9 cellular contexts compared by ENCODE assay signal in the genomic region with DNA sequence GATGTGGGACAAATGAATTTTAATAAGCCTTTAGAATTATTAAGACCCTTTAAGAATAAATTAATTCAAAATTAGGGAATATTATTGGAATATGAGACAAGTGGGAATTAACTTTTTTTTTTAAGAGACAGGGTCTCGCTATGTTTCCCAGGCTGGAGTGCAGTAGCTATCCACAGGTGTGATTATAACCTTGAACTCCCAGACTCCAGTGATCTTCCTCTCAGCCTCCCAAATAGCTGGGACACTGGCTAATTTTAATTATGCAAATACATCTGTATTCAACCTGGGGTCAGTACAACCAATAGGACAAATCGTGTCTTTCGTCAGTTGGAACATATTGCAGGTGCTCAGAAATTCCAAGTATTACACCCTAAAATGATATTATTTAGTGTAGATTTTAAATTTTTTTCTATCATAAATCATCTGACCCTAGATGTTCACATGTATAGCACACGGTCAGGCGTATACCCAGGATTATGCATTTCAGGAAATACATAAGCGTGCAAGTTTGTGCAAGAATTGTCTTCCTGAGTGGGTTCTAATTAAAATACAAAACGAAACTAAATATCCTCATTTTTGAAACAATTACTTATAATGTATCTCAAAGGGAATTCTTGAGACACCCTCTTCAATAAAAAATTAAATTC. TPM values are rescaled to one million over a fixed set of nuclear protein-coding genes. Genes with fewer than 3 reads are reported as not detected.
DNase-seq lines count a peak whose midpoint lies in the region; ATAC-seq, FAIRE-seq and TF ChIP-seq lines count a peak whose summit lies in the region.
"Had no signal": no experiment of that assay in that cellular context is flagged by ENCODE, and none has a peak within 500 bp of the region (broad histone marks: within the 10 kb centered on the region; RNA-seq: fewer than 3 reads in every experiment).

No MANE protein-coding gene starts in this region.

- H3K9ac ChIP-seq in HepG2 (ENCODE audit: insufficient read depth, low read depth, low read length): peak overlapping the region; percentile 97

- no peaks in the 10 kb centered on the region; a peak in 1 of 5 replicates for H3K36me3 ChIP-seq in HepG2 (replicated peaks in 1 of 2; ENCODE audit: control insufficient read depth in 1 of 2, insufficient read depth in 2 of 2, low read length in 2 of 2)
- H3K36me3 ChIP-seq in upper lobe of right lung: no peaks in the 10 kb centered on the region

- WGBS in HepG2 (ENCODE audit: low lambda C conversion rate): 4% methylated on average over 7 of the region's 7 CpGs

- ATAC-seq in HepG2 (no peak), upper lobe of right lung (no peak), HG03520 (IDR thresholded peaks at IDR 0.05; ENCODE audit: unreplicated experiment) (no peak)

- H3K9me3 ChIP-seq in HepG2 (ENCODE audit: low read length): peaks cover 6% of the 10 kb centered on the region; the same call in 1 of the 2 replicates
- H3K9me3 ChIP-seq in upper lobe of right lung: no peaks in the 10 kb centered on the region

- peaks cover 58% of the 10 kb centered on the region for H3K79me2 ChIP-seq in HepG2 (ENCODE audit: insufficient read depth, low read length)

- TF ChIP-seq RAD21 in HepG2 (CRISPR knock-in tag; IDR thresholded peaks at IDR 0.05): no peak

- peak overlapping the region; percentile 90 for H3K27ac ChIP-seq in HepG2 (ENCODE audit: extremely low read length, insufficient read depth, low read length)
- H3K27ac ChIP-seq in upper lobe of right lung: peak overlapping the region; percentile 88

- TF ChIP-seq CTCF in HepG2 (CRISPR knock-in tag; IDR thresholded peaks at IDR 0.05): no peak
- no peak for TF ChIP-seq CTCF in upper lobe of right lung (IDR thresholded peaks at IDR 0.05)

- POLR2A ChIA-PET in HepG2 (lab: Yijun Ruan, JAX): interaction anchor here (1.2 to 2.9 kb wide), 4 partner anchors 47 to 172 kb away, joined by 3 to 17 read pairs (median 10); a partner anchor contains a TSS

- H2AFZ ChIP-seq in HepG2 (ENCODE audit: low read length): no peak overlapping the region

- peak overlapping the region; percentile 78 to 100 (median 93) for H3K4me3 ChIP-seq in HepG2 (replicated peaks in 1 of 3; ENCODE audit: insufficient read depth in 1 of 3, low read depth in 2 of 3, low read length in 3 of 3)
- H3K4me3 ChIP-seq in upper lobe of right lung: peak overlapping the region; percentile 92

- intact Hi-C loops in activated T-helper 2 cell treated with anti-CD3 and anti-CD28 coated beads, Interferon-gamma antibody, Interleukin-2, Interleukin-4, amounts not matched to agents 10 μg/mL and 5 μg/mL and 100 μg/mL, durations not matched to agents 14 hours and 24 hours and 36 hours (cut with micrococcal nuclease): loop anchor here (10.0 kb wide), 1 partner anchor 477 kb away; no protein-coding TSS in a partner anchor
- intact Hi-C loops in HepG2 (cut with micrococcal nuclease; ENCODE audit: unreplicated experiment) (loop anchor here (5.0 kb wide), 2 partner anchors 104 to 569 kb away; a partner anchor contains a TSS), upper lobe of right lung (cut with DNase I) (no loop called here)

- no peaks in the 10 kb centered on the region for H3K27me3 Mint-ChIP-seq in activated naive CD4-positive, alpha-beta T cell treated with anti-CD3 and anti-CD28 coated beads, Interleukin-2, amount 50 U/mL, for 24 hours
- H3K27me3 Mint-ChIP-seq in activated T-helper 2 cell treated with anti-CD3 and anti-CD28 coated beads, Interferon-gamma antibody, Interleukin-2, Interleukin-4, amounts not matched to agents 10 μg/mL and 5 μg/mL and 100 μg/mL, durations not matched to agents 14 hours and 24 hours and 36 hours (ENCODE audit: low read depth): peaks cover 2% of the 10 kb centered on the region

- BruUV-seq in HepG2 (replicated peaks; lab: Mats Ljungman, UMichigan): TSS peak; percentile 56

- H4K20me1 ChIP-seq in HepG2 (ENCODE audit: insufficient read depth, low read length): peaks cover 18% of the 10 kb centered on the region

- no peaks in the 10 kb centered on the region for H3K27me3 ChIP-seq in HepG2 (ENCODE audit: control insufficient read depth in 1 of 2, insufficient read depth in 2 of 2, low read length in 2 of 2)
- no peaks in the 10 kb centered on the region for H3K27me3 ChIP-seq in upper lobe of right lung

- peaks cover 41% of the 10 kb centered on the region for H3K4me1 ChIP-seq in HepG2 (ENCODE audit: insufficient read depth, low read length)
- H3K4me1 ChIP-seq in upper lobe of right lung: peaks cover 24% of the 10 kb centered on the region

- TF ChIP-seq EP300 in HepG2 (IDR thresholded peaks at IDR 0.05; ENCODE audit: low read depth in 2 of 2, low read length in 2 of 2): no peak
- TF ChIP-seq EP300 in HepG2 (CRISPR knock-in tag; IDR thresholded peaks at IDR 0.05; ENCODE audit: borderline replicate concordance): no peak

- peak overlapping the region; percentile 92 for H3K27ac Mint-ChIP-seq in activated naive CD4-positive, alpha-beta T cell treated with anti-CD3 and anti-CD28 coated beads, Interleukin-2, amount 50 U/mL, for 24 hours
- H3K27ac Mint-ChIP-seq in activated T-helper 2 cell treated with anti-CD3 and anti-CD28 coated beads, Interferon-gamma antibody, Interleukin-2, Interleukin-4, amounts not matched to agents 10 μg/mL and 5 μg/mL and 100 μg/mL, durations not matched to agents 14 hours and 24 hours and 36 hours: peak overlapping the region; percentile 81

- H3K4me1 Mint-ChIP-seq in activated naive CD4-positive, alpha-beta T cell treated with anti-CD3 and anti-CD28 coated beads, Interleukin-2, amount 50 U/mL, for 24 hours: peaks cover 52% of the 10 kb centered on the region
- peaks cover 36% of the 10 kb centered on the region for H3K4me1 Mint-ChIP-seq in activated T-helper 2 cell treated with anti-CD3 and anti-CD28 coated beads, Interferon-gamma antibody, Interleukin-2, Interleukin-4, amounts not matched to agents 10 μg/mL and 5 μg/mL and 100 μg/mL, durations not matched to agents 14 hours and 24 hours and 36 hours (ENCODE audit: low read depth)

- peaks cover 5% of the 10 kb centered on the region for H3K36me3 Mint-ChIP-seq in activated naive CD4-positive, alpha-beta T cell treated with anti-CD3 and anti-CD28 coated beads, Interleukin-2, amount 50 U/mL, for 24 hours
- H3K36me3 Mint-ChIP-seq in activated T-helper 2 cell treated with anti-CD3 and anti-CD28 coated beads, Interferon-gamma antibody, Interleukin-2, Interleukin-4, amounts not matched to agents 10 μg/mL and 5 μg/mL and 100 μg/mL, durations not matched to agents 14 hours and 24 hours and 36 hours (ENCODE audit: low read depth): peaks cover 25% of the 10 kb centered on the region

- H3K9me3 Mint-ChIP-seq in activated naive CD4-positive, alpha-beta T cell treated with anti-CD3 and anti-CD28 coated beads, Interleukin-2, amount 50 U/mL, for 24 hours: peaks cover 6% of the 10 kb centered on the region
- H3K9me3 Mint-ChIP-seq in activated T-helper 2 cell treated with anti-CD3 and anti-CD28 coated beads, Interferon-gamma antibody, Interleukin-2, Interleukin-4, amounts not matched to agents 10 μg/mL and 5 μg/mL and 100 μg/mL, durations not matched to agents 14 hours and 24 hours and 36 hours: peaks cover 13% of the 10 kb centered on the region

- FAIRE-seq in HepG2 (lab: Jason Lieb, UNC): no peak
- FAIRE-seq: GM18507 had no signal

- H3K4me3 Mint-ChIP-seq in activated naive CD4-positive, alpha-beta T cell treated with anti-CD3 and anti-CD28 coated beads, Interleukin-2, amount 50 U/mL, for 24 hours: peak overlapping the region; percentile 96
- H3K4me3 Mint-ChIP-seq in activated T-helper 2 cell treated with anti-CD3 and anti-CD28 coated beads, Interferon-gamma antibody, Interleukin-2, Interleukin-4, amounts not matched to agents 10 μg/mL and 5 μg/mL and 100 μg/mL, durations not matched to agents 14 hours and 24 hours and 36 hours (ENCODE audit: low read depth): peak overlapping the region; percentile 94

- CTCF ChIA-PET in HepG2 (lab: Yijun Ruan, JAX; ENCODE audit: low intra/inter-chr PET ratio, low total read pairs): no interaction called here

- in situ Hi-C loops in HepG2 (cut with HindIII; ENCODE audit: extremely low pct_ligation_motif_present, low pct_unique_long_range_greater_than_20kb): no loop called here

- no peak for TF ChIP-seq POLR2A in HepG2 (IDR thresholded peaks at IDR 0.05; ENCODE audit: insufficient read depth in 1 of 2, low read depth in 2 of 2, low read length in 2 of 2)

- H3K4me2 ChIP-seq in HepG2 (ENCODE audit: low read depth, low read length): peak overlapping the region; percentile 84

- DNase-seq in activated naive CD4-positive, alpha-beta T cell treated with anti-CD3 and anti-CD28 coated beads, Interleukin-2, amount 50 U/mL, for 16 hours: no peak
- DNase-seq in activated T-helper 2 cell treated with anti-CD3 and anti-CD28 coated beads, Interferon-gamma antibody, Interleukin-2, Interleukin-4, amounts not matched to agents 10 μg/mL and 5 μg/mL and 100 μg/mL, durations not matched to agents 14 hours and 24 hours and 36 hours (ENCODE audit: low spot score): no peak
- DNase-seq in HepG2 (ENCODE audit: low spot score) (no peak), upper lobe of right lung (no peak), COR-L47 (lab: John Stamatoyannopoulos, UW) (no peak), HUDEP-2 (lab: John Stamatoyannopoulos, UW; ENCODE audit: unreplicated experiment in 76 of 76) (no peak)

RNA-seq across cellular contexts. Expression of a gene that starts 1.2 kb away (rescaled TPM):
- total RNA-seq in activated T-helper 2 cell treated with anti-CD3 and anti-CD28 coated beads, Interferon-gamma antibody, Interleukin-2, Interleukin-4, amounts not matched to agents 10 μg/mL and 5 μg/mL and 100 μg/mL, durations not matched to agents 14 hours and 24 hours and 36 hours: 30.0 and 33.3 TPM in 2 replicates
- total RNA-seq in HepG2 (2016; rRNA removed; fragmentation: Illumina TruSeq; extraction: Trizol) (22.8 and 34.0 TPM in 2 replicates), upper lobe of right lung (34.0 TPM)
- 16.1 and 17.7 TPM in 2 replicates for total RNA-seq in HepG2 (2016; cell fraction: cytosol; rRNA removed; fragmentation: Illumina TruSeq; extraction: Trizol; ENCODE audit: low read depth)
- 20.7 and 28.8 TPM in 2 replicates for total RNA-seq in HepG2 (2016; cell fraction: insoluble cytoplasmic fraction; rRNA removed; fragmentation: Illumina TruSeq; extraction: Trizol)
- 18.3 and 19.0 TPM in 2 replicates for total RNA-seq in HepG2 (2016; cell fraction: membrane; rRNA removed; fragmentation: Illumina TruSeq; extraction: Trizol)
- 33.8 and 36.2 TPM in 2 replicates for total RNA-seq in HepG2 (2016; cell fraction: nucleus; rRNA removed; fragmentation: Illumina TruSeq; extraction: Trizol)
- 9.6 and 16.9 TPM in 2 replicates for polyA plus RNA-seq in HepG2 (2011; rRNA removed)
- polyA plus RNA-seq in HepG2 (2011; cell fraction: cytosol; rRNA removed): 4.9 and 7.5 TPM in 2 replicates
- 3.7 and 5.4 TPM in 2 replicates for polyA plus RNA-seq in HepG2 (2011; cell fraction: nucleus; rRNA removed)
- polyA plus RNA-seq in HepG2 (2012): 22.4 and 29.1 TPM in 2 replicates
- polyA plus RNA-seq in HepG2 (2016; cell fraction: cytosol; fragmentation: Illumina TruSeq; extraction: Trizol; ENCODE audit: low read depth): 6.0 and 6.1 TPM in 2 replicates
- polyA plus RNA-seq in HepG2 (2016; cell fraction: insoluble cytoplasmic fraction; fragmentation: Illumina TruSeq; extraction: Trizol; ENCODE audit: low read depth): 24.5 and 27.3 TPM in 2 replicates
- 13.7 and 13.9 TPM in 2 replicates for polyA plus RNA-seq in HepG2 (2016; cell fraction: membrane; fragmentation: Illumina TruSeq; extraction: Trizol; ENCODE audit: low read depth)
- 42.4 and 45.3 TPM in 2 replicates for polyA plus RNA-seq in HepG2 (2016; cell fraction: nucleus; fragmentation: Illumina TruSeq; extraction: Trizol; ENCODE audit: insufficient read depth, low read depth)
- polyA minus RNA-seq in HepG2 (2011; rRNA and poly(A)+ RNA removed; ENCODE audit: low replicate concordance): 2.7 and 3.2 TPM in 2 replicates
- polyA minus RNA-seq in HepG2 (2011; cell fraction: cytosol; rRNA and poly(A)+ RNA removed): 5.7 and 7.7 TPM in 2 replicates
- 28.3 and 30.0 TPM in 2 replicates for polyA minus RNA-seq in HepG2 (2011; cell fraction: nucleus; rRNA and poly(A)+ RNA removed)

RNA-seq across cellular contexts. Expression of a gene that starts 47.8 kb away (rescaled TPM):
- 15.4 and 18.6 TPM in 2 replicates for total RNA-seq in activated T-helper 2 cell treated with anti-CD3 and anti-CD28 coated beads, Interferon-gamma antibody, Interleukin-2, Interleukin-4, amounts not matched to agents 10 μg/mL and 5 μg/mL and 100 μg/mL, durations not matched to agents 14 hours and 24 hours and 36 hours
- total RNA-seq in HepG2 (2016; rRNA removed; fragmentation: Illumina TruSeq; extraction: Trizol) (14.2 and 15.1 TPM in 2 replicates), upper lobe of right lung (11.9 TPM)
- 16.3 and 18.5 TPM in 2 replicates for total RNA-seq in HepG2 (2016; cell fraction: cytosol; rRNA removed; fragmentation: Illumina TruSeq; extraction: Trizol; ENCODE audit: low read depth)
- total RNA-seq in HepG2 (2016; cell fraction: insoluble cytoplasmic fraction; rRNA removed; fragmentation: Illumina TruSeq; extraction: Trizol): 14.5 and 17.3 TPM in 2 replicates
- total RNA-seq in HepG2 (2016; cell fraction: membrane; rRNA removed; fragmentation: Illumina TruSeq; extraction: Trizol): 19.1 and 19.9 TPM in 2 replicates
- 11.1 and 12.8 TPM in 2 replicates for total RNA-seq in HepG2 (2016; cell fraction: nucleus; rRNA removed; fragmentation: Illumina TruSeq; extraction: Trizol)
- polyA plus RNA-seq in HepG2 (2011; rRNA removed): 13.1 and 18.6 TPM in 2 replicates
- polyA plus RNA-seq in HepG2 (2011; cell fraction: cytosol; rRNA removed): 11.4 and 12.2 TPM in 2 replicates
- polyA plus RNA-seq in HepG2 (2011; cell fraction: nucleus; rRNA removed): 12.4 and 12.9 TPM in 2 replicates
- 13.8 and 14.7 TPM in 2 replicates for polyA plus RNA-seq in HepG2 (2012)
- polyA plus RNA-seq in HepG2 (2016; cell fraction: cytosol; fragmentation: Illumina TruSeq; extraction: Trizol; ENCODE audit: low read depth): 17.6 and 18.4 TPM in 2 replicates
- 20.5 and 21.8 TPM in 2 replicates for polyA plus RNA-seq in HepG2 (2016; cell fraction: insoluble cytoplasmic fraction; fragmentation: Illumina TruSeq; extraction: Trizol; ENCODE audit: low read depth)
- polyA plus RNA-seq in HepG2 (2016; cell fraction: membrane; fragmentation: Illumina TruSeq; extraction: Trizol; ENCODE audit: low read depth): 17.7 and 19.3 TPM in 2 replicates
- 16.9 and 19.9 TPM in 2 replicates for polyA plus RNA-seq in HepG2 (2016; cell fraction: nucleus; fragmentation: Illumina TruSeq; extraction: Trizol; ENCODE audit: insufficient read depth, low read depth)
- polyA minus RNA-seq in HepG2 (2011; rRNA and poly(A)+ RNA removed; ENCODE audit: low replicate concordance): 8.1 and 14.2 TPM in 2 replicates
- polyA minus RNA-seq in HepG2 (2011; cell fraction: cytosol; rRNA and poly(A)+ RNA removed): 6.9 and 7.9 TPM in 2 replicates
- polyA minus RNA-seq in HepG2 (2011; cell fraction: nucleus; rRNA and poly(A)+ RNA removed): 16.7 and 23.4 TPM in 2 replicates
